ENCODE assay signal across 20 cellular contexts in genomic region chr3:47399016-47399415, GRCh38.
"Had no signal": no experiment of that assay in that cellular context is flagged by ENCODE, and none has a peak within 500 bp of the region (broad histone marks: within the 10 kb centered on the region; RNA-seq: fewer than 3 reads in every experiment).

No MANE protein-coding gene starts in this region.

- H3K9me3 ChIP-seq: esophagus muscularis mucosa, gastroesophageal sphincter, prostate gland, right atrium auricular region, thyroid gland had no signal

- H3K27me3 ChIP-seq: brain microvascular endothelial cell, esophagus muscularis mucosa, gastroesophageal sphincter, right atrium auricular region, thyroid gland had no signal

- H3K36me3 Mint-ChIP-seq: immature natural killer cell had no signal

- DNase-seq: activated CD4-positive, alpha-beta T cell treated with anti-CD3 and anti-CD28 coated beads, Interleukin-2, amount 10 ng/mL, durations not matched to agents 7 days and 5 days; activated CD4-positive, CD25-positive, alpha-beta regulatory T cell; activated CD8-positive, alpha-beta T cell treated with anti-CD3 and anti-CD28 coated beads, Interleukin-2, amount 10 ng/mL, durations not matched to agents 7 days and 5 days; activated gamma-delta T cell treated with Interleukin-2 at 50 U/mL for 16 hours; brain microvascular endothelial cell; cortex of kidney; effector CD4-positive, alpha-beta T cell; immature natural killer cell; kidney glomerular epithelial cell; left ventricle myocardium superior; naive thymus-derived CD4-positive, alpha-beta T cell; T-helper 1 cell; T1000; thyroid gland had no signal

- H3K9me3 Mint-ChIP-seq: activated CD4-positive, alpha-beta T cell treated with anti-CD3 and anti-CD28 coated beads, Interleukin-2, amount 10 ng/mL, durations not matched to agents 7 days and 5 days; central memory CD8-positive, alpha-beta T cell; immature natural killer cell; memory B cell; naive thymus-derived CD4-positive, alpha-beta T cell had no signal

- H3K27me3 Mint-ChIP-seq: activated CD4-positive, alpha-beta T cell treated with anti-CD3 and anti-CD28 coated beads, Interleukin-2, amount 10 ng/mL, durations not matched to agents 7 days and 5 days; central memory CD8-positive, alpha-beta T cell; memory B cell; naive thymus-derived CD4-positive, alpha-beta T cell had no signal

- H3K27ac Mint-ChIP-seq: activated CD4-positive, alpha-beta T cell treated with anti-CD3 and anti-CD28 coated beads, Interleukin-2, amount 10 ng/mL, durations not matched to agents 7 days and 5 days; activated CD8-positive, alpha-beta T cell treated with anti-CD3 and anti-CD28 coated beads, Interleukin-2, amount 10 ng/mL, durations not matched to agents 7 days and 5 days; memory B cell had no signal

- H3K4me3 Mint-ChIP-seq: activated CD4-positive, alpha-beta T cell treated with anti-CD3 and anti-CD28 coated beads, Interleukin-2, amount 10 ng/mL, durations not matched to agents 7 days and 5 days; activated CD8-positive, alpha-beta T cell treated with anti-CD3 and anti-CD28 coated beads, Interleukin-2, amount 10 ng/mL, durations not matched to agents 7 days and 5 days; central memory CD8-positive, alpha-beta T cell; immature natural killer cell; memory B cell; naive thymus-derived CD4-positive, alpha-beta T cell had no signal

- H3K4me3 ChIP-seq: esophagus muscularis mucosa, gastroesophageal sphincter, prostate gland, right atrium auricular region, thyroid gland had no signal

- H3K36me3 ChIP-seq: prostate gland, thyroid gland had no signal

- ATAC-seq: activated CD8-positive, alpha-beta T cell treated with anti-CD3 and anti-CD28 coated beads, Interleukin-2, amount 10 ng/mL, durations not matched to agents 7 days and 5 days; left ventricle myocardium superior; naive thymus-derived CD4-positive, alpha-beta T cell had no signal

- H3K27ac ChIP-seq: brain microvascular endothelial cell, prostate gland, right atrium auricular region, thyroid gland had no signal
